1 cellular context compared by ENCODE assay signal in genomic region chr16:11909653-11910551, GRCh38.
TF ChIP-seq lines count a peak whose summit lies in the region.

No MANE protein-coding gene starts in this region.

TF ChIP-seq in GM23338, 12 proteins besides CTCF, POLR2A, EP300 and RAD21 (continued from another document):
- TF ChIP-seq ETS1 (IDR thresholded peaks at IDR 0.05) (no peak), POLR2AphosphoS5 (IDR thresholded peaks at IDR 0.05; ENCODE audit: low read depth) (no peak), NANOG (IDR thresholded peaks at IDR 0.05; ENCODE audit: borderline replicate concordance) (no peak)
